Comparison of ENCODE assay signal across 8 cellular contexts in the genomic region with DNA sequence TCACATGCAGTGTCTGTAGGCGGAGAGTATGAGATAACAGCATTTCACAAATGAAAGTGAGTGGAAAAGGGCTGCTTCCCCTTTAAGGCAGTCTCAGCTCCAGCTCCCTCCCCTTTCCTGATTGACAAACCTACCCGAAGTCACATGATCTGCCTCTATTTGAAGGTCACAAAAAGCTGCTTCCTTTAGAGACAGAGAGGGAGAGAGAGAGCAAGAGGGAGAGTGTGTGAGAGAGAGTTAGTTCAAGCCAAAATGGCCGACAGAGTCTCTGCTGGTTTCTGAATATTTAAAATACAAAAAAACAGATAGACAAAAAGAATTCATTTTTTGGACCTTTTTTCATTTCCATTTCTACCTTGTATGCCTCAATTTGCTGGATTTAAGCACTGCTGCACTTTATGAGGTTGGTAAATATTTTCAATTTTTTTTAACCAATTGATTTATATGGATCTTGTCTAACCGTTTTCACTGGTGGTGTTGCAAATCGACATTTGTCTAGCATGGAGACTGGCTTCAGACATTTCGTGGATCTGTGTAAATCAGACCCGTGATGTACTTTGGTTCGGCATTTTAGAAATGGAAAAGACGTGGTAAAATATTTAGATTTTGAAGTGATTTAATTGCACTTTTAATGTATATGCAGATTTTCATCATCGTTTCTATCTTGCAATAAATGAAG. TPM values are rescaled to one million over a fixed set of nuclear protein-coding genes. Genes with fewer than 3 reads are reported as not detected.
A peak's percentile ranks its signal among the peaks of the same experiment; 100 is the strongest.
DNase-seq lines count a peak whose midpoint lies in the region; ATAC-seq, FAIRE-seq and TF ChIP-seq lines count a peak whose summit lies in the region.

A gene with protein sequence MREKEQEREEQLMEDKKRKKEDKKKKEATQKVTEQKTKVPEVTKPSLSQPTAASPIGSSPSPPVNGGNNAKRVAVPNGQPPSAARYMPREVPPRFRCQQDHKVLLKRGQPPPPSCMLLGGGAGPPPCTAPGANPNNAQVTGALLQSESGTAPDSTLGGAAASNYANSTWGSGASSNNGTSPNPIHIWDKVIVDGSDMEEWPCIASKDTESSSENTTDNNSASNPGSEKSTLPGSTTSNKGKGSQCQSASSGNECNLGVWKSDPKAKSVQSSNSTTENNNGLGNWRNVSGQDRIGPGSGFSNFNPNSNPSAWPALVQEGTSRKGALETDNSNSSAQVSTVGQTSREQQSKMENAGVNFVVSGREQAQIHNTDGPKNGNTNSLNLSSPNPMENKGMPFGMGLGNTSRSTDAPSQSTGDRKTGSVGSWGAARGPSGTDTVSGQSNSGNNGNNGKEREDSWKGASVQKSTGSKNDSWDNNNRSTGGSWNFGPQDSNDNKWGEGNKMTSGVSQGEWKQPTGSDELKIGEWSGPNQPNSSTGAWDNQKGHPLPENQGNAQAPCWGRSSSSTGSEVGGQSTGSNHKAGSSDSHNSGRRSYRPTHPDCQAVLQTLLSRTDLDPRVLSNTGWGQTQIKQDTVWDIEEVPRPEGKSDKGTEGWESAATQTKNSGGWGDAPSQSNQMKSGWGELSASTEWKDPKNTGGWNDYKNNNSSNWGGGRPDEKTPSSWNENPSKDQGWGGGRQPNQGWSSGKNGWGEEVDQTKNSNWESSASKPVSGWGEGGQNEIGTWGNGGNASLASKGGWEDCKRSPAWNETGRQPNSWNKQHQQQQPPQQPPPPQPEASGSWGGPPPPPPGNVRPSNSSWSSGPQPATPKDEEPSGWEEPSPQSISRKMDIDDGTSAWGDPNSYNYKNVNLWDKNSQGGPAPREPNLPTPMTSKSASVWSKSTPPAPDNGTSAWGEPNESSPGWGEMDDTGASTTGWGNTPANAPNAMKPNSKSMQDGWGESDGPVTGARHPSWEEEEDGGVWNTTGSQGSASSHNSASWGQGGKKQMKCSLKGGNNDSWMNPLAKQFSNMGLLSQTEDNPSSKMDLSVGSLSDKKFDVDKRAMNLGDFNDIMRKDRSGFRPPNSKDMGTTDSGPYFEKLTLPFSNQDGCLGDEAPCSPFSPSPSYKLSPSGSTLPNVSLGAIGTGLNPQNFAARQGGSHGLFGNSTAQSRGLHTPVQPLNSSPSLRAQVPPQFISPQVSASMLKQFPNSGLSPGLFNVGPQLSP (N-terminal part only) (plus strand): TSS at position 188 of the 679 bp plus-strand sequence. CDS start 211 bp downstream, at position 399.

- H3K4me2 ChIP-seq in BLaER1 treated with 17β-estradiol and CSF1 and Interleukin-3, amounts not matched to agents 10 nM and 100 nM, result peak within 1 kb of the TSS; percentile 83 to 95 (median 93)
- H3K4me2 ChIP-seq in HepG2 (ENCODE audit: low read depth, low read length), result peak within 1 kb of the TSS; percentile 85

- H3K27ac ChIP-seq in BLaER1 treated with 17β-estradiol and CSF1 and Interleukin-3, amounts not matched to agents 10 nM and 100 nM, result peak within 1 kb of the TSS; percentile 76 to 95 (median 92)
- H3K27ac ChIP-seq in dorsolateral prefrontal cortex (peak within 1 kb of the TSS; percentile 22 to 96 (median 87)), HepG2 (ENCODE audit: extremely low read length, insufficient read depth, low read length) (peak within 1 kb of the TSS; percentile 83)

- H3K9me3 ChIP-seq in BLaER1 treated with 17β-estradiol and CSF1 and Interleukin-3, amounts not matched to agents 10 nM and 100 nM (replicated peaks in 1 of 11), result no peaks in the 10 kb centered on the region
- H3K9me3 ChIP-seq in HepG2 (ENCODE audit: low read length), result no peaks in the 10 kb centered on the region

- ATAC-seq in GM19324 (IDR thresholded peaks at IDR 0.05; ENCODE audit: low FRiP score, unreplicated experiment), result peak; percentile 83
- peak; percentile 66 for ATAC-seq in HG03469 (IDR thresholded peaks at IDR 0.05; ENCODE audit: unreplicated experiment)
- peak; percentile 94 for ATAC-seq in HepG2

- TSS peak; percentile 81 for BruUV-seq in HepG2 (replicated peaks; lab: Mats Ljungman, UMichigan)

- intact Hi-C loops in dorsolateral prefrontal cortex (cut with DNase I) (loop anchor here (1.0 to 5.0 kb wide), 4 partner anchors 131 to 641 kb away; a partner anchor contains a TSS), HepG2 (cut with micrococcal nuclease; ENCODE audit: unreplicated experiment) (loop anchor here (2.0 to 5.0 kb wide), 2 partner anchors 21 to 136 kb away; no protein-coding TSS in a partner anchor)

- H3K36me3 ChIP-seq in BLaER1 treated with 17β-estradiol and CSF1 and Interleukin-3, amounts not matched to agents 10 nM and 100 nM, result peaks cover 0 to 5% (median 0%) of the 10 kb centered on the region in 11 experiments; a peak in 1 of 22 replicates
- no peaks in the 10 kb centered on the region for H3K36me3 ChIP-seq in HepG2 (replicated peaks in 1 of 2; ENCODE audit: control insufficient read depth in 1 of 2, insufficient read depth in 2 of 2, low read length in 2 of 2)

- H2AFZ ChIP-seq in HepG2 (ENCODE audit: low read length), result no peak within 1 kb of the TSS

- peaks cover 46 to 61% (median 56%) of the 10 kb centered on the region in 10 experiments for H3K4me1 ChIP-seq in BLaER1 treated with 17β-estradiol and CSF1 and Interleukin-3, amounts not matched to agents 10 nM and 100 nM
- peaks cover 53% of the 10 kb centered on the region for H3K4me1 ChIP-seq in HepG2 (ENCODE audit: insufficient read depth, low read length)

- DNase-seq in NCI-H526 treated with DMSO at 0.1 percent for 48 hours (lab: John Stamatoyannopoulos, UW) (peak; percentile 91), dorsolateral prefrontal cortex (peak in 9 of 10 donors; percentile 61 to 91 (median 74)), HepG2 (ENCODE audit: low spot score) (peak; percentile 98)
- peak; percentile 78 for DNase-seq in activated CD4-positive, alpha-beta T cell treated with anti-CD3 and anti-CD28 coated beads for 48 hours
- peak; percentile 35 to 81 for DNase-seq in stimulated activated CD4-positive, alpha-beta T cell treated with anti-CD3 and anti-CD28 coated beads, Interleukin-4, amount 100 ng/mL, for 4 hours

- POLR2A ChIA-PET in HepG2 (lab: Yijun Ruan, JAX), result interaction anchor here (0.8 to 1.7 kb wide), 10 partner anchors 15 to 858 kb away, joined by 3 to 35 read pairs (median 4); a partner anchor contains a TSS

- TF ChIP-seq CTCF in dorsolateral prefrontal cortex (IDR thresholded peaks at IDR 0.05 in 54 of 56, conservative IDR thresholded peaks at IDR 0.05 in 2 of 56; ENCODE audit: low read depth in 1 of 56, partially characterized antibody in 56 of 56), result peak in 28 of 56 donors; percentile 8 to 58 (median 28)
- no peak for TF ChIP-seq CTCF in HepG2 (CRISPR knock-in tag; IDR thresholded peaks at IDR 0.05)

- H3K79me2 ChIP-seq in HepG2 (ENCODE audit: insufficient read depth, low read length), result peaks cover 51% of the 10 kb centered on the region

- peak within 1 kb of the TSS; percentile 83 to 95 (median 88) for H3K9ac ChIP-seq in BLaER1 treated with 17β-estradiol and CSF1 and Interleukin-3, amounts not matched to agents 10 nM and 100 nM
- peak within 1 kb of the TSS; percentile 92 for H3K9ac ChIP-seq in HepG2 (ENCODE audit: insufficient read depth, low read depth, low read length)

- TF ChIP-seq RAD21 in HepG2 (CRISPR knock-in tag; IDR thresholded peaks at IDR 0.05), result no peak

- TF ChIP-seq EP300 in HepG2 (IDR thresholded peaks at IDR 0.05; ENCODE audit: low read depth in 2 of 2, low read length in 2 of 2), result 0 out of 4 replicates have a peak, but pooled peaks of 1 of the 2 experiments have one; percentile 24
- 0 out of 2 replicates have a peak, but pooled peaks have one; percentile 10 for TF ChIP-seq EP300 in HepG2 (CRISPR knock-in tag; IDR thresholded peaks at IDR 0.05; ENCODE audit: borderline replicate concordance)

- H4K20me1 ChIP-seq in BLaER1 treated with 17β-estradiol and CSF1 and Interleukin-3, amounts not matched to agents 10 nM and 100 nM, result peaks cover 0 to 40% (median 22%) of the 10 kb centered on the region in 11 experiments; a peak in 9 of 22 replicates
- H4K20me1 ChIP-seq in HepG2 (ENCODE audit: insufficient read depth, low read length), result peaks cover 21% of the 10 kb centered on the region

- no peaks in the 10 kb centered on the region for H3K27me3 ChIP-seq in BLaER1 treated with 17β-estradiol and CSF1 and Interleukin-3, amounts not matched to agents 10 nM and 100 nM
- H3K27me3 ChIP-seq in dorsolateral prefrontal cortex (no peaks in the 10 kb centered on the region), HepG2 (ENCODE audit: control insufficient read depth in 1 of 2, insufficient read depth in 2 of 2, low read length in 2 of 2) (no peaks in the 10 kb centered on the region; a peak in 1 of 5 replicates)

- CTCF ChIA-PET in HepG2 (lab: Yijun Ruan, JAX; ENCODE audit: low intra/inter-chr PET ratio, low total read pairs), result no interaction called here

- TF ChIP-seq POLR2A in HepG2 (IDR thresholded peaks at IDR 0.05; ENCODE audit: insufficient read depth in 1 of 2, low read depth in 2 of 2, low read length in 2 of 2), result peak; percentile 93 to 99

- H3K4me3 ChIP-seq in BLaER1 treated with 17β-estradiol and CSF1 and Interleukin-3, amounts not matched to agents 10 nM and 100 nM, result peak within 1 kb of the TSS; percentile 73 to 81 (median 76)
- H3K4me3 ChIP-seq in dorsolateral prefrontal cortex (peak within 1 kb of the TSS; percentile 41 to 97 (median 73)), HepG2 (replicated peaks in 1 of 3; ENCODE audit: insufficient read depth in 1 of 3, low read depth in 2 of 3, low read length in 3 of 3) (peak within 1 kb of the TSS; percentile 75 to 97 (median 87))

- WGBS in HepG2 (ENCODE audit: low lambda C conversion rate), result under 1% methylated on average over 10 of the region's 10 CpGs

- FAIRE-seq in HepG2 (lab: Jason Lieb, UNC), result peak; percentile 99

- in situ Hi-C loops in HepG2 (cut with HindIII; ENCODE audit: extremely low pct_ligation_motif_present, low pct_unique_long_range_greater_than_20kb), result no loop called here

RNA-seq across cellular contexts. Expression of the gene that starts here (rescaled TPM):
- total RNA-seq in dorsolateral prefrontal cortex (100 to 1,000 TPM in 78 of 120 experiments, 10 to 100 TPM in 42; 79.1 to 136 (median 104) TPM), HepG2 (2016; rRNA removed; fragmentation: Illumina TruSeq; extraction: Trizol) (13.2 and 17.2 TPM in 2 replicates)
- total RNA-seq in HepG2 (2016; cell fraction: cytosol; rRNA removed; fragmentation: Illumina TruSeq; extraction: Trizol; ENCODE audit: low read depth), result 9.8 and 11.9 TPM in 2 replicates
- 13.4 and 14.9 TPM in 2 replicates for total RNA-seq in HepG2 (2016; cell fraction: insoluble cytoplasmic fraction; rRNA removed; fragmentation: Illumina TruSeq; extraction: Trizol)
- total RNA-seq in HepG2 (2016; cell fraction: membrane; rRNA removed; fragmentation: Illumina TruSeq; extraction: Trizol), result 3.7 and 4.3 TPM in 2 replicates
- 17.3 and 19.4 TPM in 2 replicates for total RNA-seq in HepG2 (2016; cell fraction: nucleus; rRNA removed; fragmentation: Illumina TruSeq; extraction: Trizol)
- 6.8 and 8.9 TPM in 2 replicates for polyA plus RNA-seq in HepG2 (2011; rRNA removed)
- 4.5 and 5.0 TPM in 2 replicates for polyA plus RNA-seq in HepG2 (2011; cell fraction: cytosol; rRNA removed)
- polyA plus RNA-seq in HepG2 (2011; cell fraction: nucleus; rRNA removed), result 13.3 and 14.7 TPM in 2 replicates
- polyA plus RNA-seq in HepG2 (2012), result 3.3 and 5.0 TPM in 2 replicates
- polyA plus RNA-seq in HepG2 (2016; cell fraction: cytosol; fragmentation: Illumina TruSeq; extraction: Trizol; ENCODE audit: low read depth), result 0.23 and 0.31 TPM in 2 replicates
- polyA plus RNA-seq in HepG2 (2016; cell fraction: insoluble cytoplasmic fraction; fragmentation: Illumina TruSeq; extraction: Trizol; ENCODE audit: low read depth), result 4.7 and 5.5 TPM in 2 replicates
- 0.50 and 0.70 TPM in 2 replicates for polyA plus RNA-seq in HepG2 (2016; cell fraction: membrane; fragmentation: Illumina TruSeq; extraction: Trizol; ENCODE audit: low read depth)
- polyA plus RNA-seq in HepG2 (2016; cell fraction: nucleus; fragmentation: Illumina TruSeq; extraction: Trizol; ENCODE audit: insufficient read depth, low read depth), result 6.7 and 7.1 TPM in 2 replicates
- 23.8 and 31.4 TPM in 2 replicates for polyA minus RNA-seq in HepG2 (2011; rRNA and poly(A)+ RNA removed; ENCODE audit: low replicate concordance)
- 11.6 and 14.5 TPM in 2 replicates for polyA minus RNA-seq in HepG2 (2011; cell fraction: cytosol; rRNA and poly(A)+ RNA removed)
- 53.3 and 57.9 TPM in 2 replicates for polyA minus RNA-seq in HepG2 (2011; cell fraction: nucleus; rRNA and poly(A)+ RNA removed)

Comparison
In these comparisons a context has a peak if more than half of its experiments do, and no peak if none do; other contexts are left out.
1. Peak in every context shown above with its lines: DNase-seq, ATAC-seq, H3K4me3 ChIP-seq and H3K27ac ChIP-seq.